In genomic region chr5:33997331-33997983, GRCh38 we compare ENCODE assay signal across 8 cellular contexts. TPM values are rescaled to one million over a fixed set of nuclear protein-coding genes. Genes with fewer than 3 reads are reported as not detected.
A peak's percentile ranks its signal among the peaks of the same experiment; 100 is the strongest.
DNase-seq lines count a peak whose midpoint lies in the region; ATAC-seq and TF ChIP-seq lines count a peak whose summit lies in the region.
"Had no signal": no experiment of that assay in that cellular context is flagged by ENCODE, and none has a peak within 500 bp of the region (broad histone marks: within the 10 kb centered on the region; RNA-seq: fewer than 3 reads in every experiment).

No MANE protein-coding gene starts in this region.

- peaks cover 0 to 54% (median 44%) of the 10 kb centered on the region in 4 donors for H3K4me1 ChIP-seq in liver (ENCODE audit: control insufficient read depth in 4 of 4, insufficient read depth in 4 of 4, low read length in 3 of 4)
- no peaks in the 10 kb centered on the region for H3K4me1 ChIP-seq in thyroid gland

- 20% methylated on average over 6 of the region's 6 CpGs for WGBS in liver
- 41 to 44% methylated on average over 6 of the region's 6 CpGs for WGBS in thyroid gland, 2 donors

- peaks cover 11% of the 10 kb centered on the region for H3K36me3 Mint-ChIP-seq in chondrocyte (ENCODE audit: low read depth)

- H3K27me3 ChIP-seq in liver (ENCODE audit: control insufficient read depth in 4 of 4, insufficient read depth in 4 of 4, low read length in 3 of 4) (no peaks in the 10 kb centered on the region), thyroid gland (no peaks in the 10 kb centered on the region)

- H3K27ac Mint-ChIP-seq in chondrocyte (ENCODE audit: unreplicated experiment), result peak overlapping the region; percentile 84

- H3K27me3 Mint-ChIP-seq in chondrocyte (ENCODE audit: low read depth), result no peaks in the 10 kb centered on the region
- H3K27me3 Mint-ChIP-seq: central memory CD8-positive, alpha-beta T cell had no signal

- peak overlapping the region; percentile 56 to 82 for H3K27ac ChIP-seq in liver (ENCODE audit: low read depth in 1 of 2, low read length in 2 of 2)
- H3K27ac ChIP-seq in thyroid gland, result no peak overlapping the region

- H3K36me3 ChIP-seq in liver (ENCODE audit: control insufficient read depth in 4 of 4, insufficient read depth in 3 of 4, low read depth in 1 of 4, low read length in 3 of 4), result peaks cover 0 to 14% (median 6%) of the 10 kb centered on the region in 4 donors
- H3K36me3 ChIP-seq in thyroid gland, result no peaks in the 10 kb centered on the region

- no peak for TF ChIP-seq POLR2A in thyroid gland (IDR thresholded peaks at IDR 0.05)

- TF ChIP-seq CTCF in chondrocyte (IDR thresholded peaks at IDR 0.05) (peak; percentile 88), liver (IDR thresholded peaks at IDR 0.05; ENCODE audit: low read depth, low read length, missing input control) (peak; percentile 74), thyroid gland (IDR thresholded peaks at IDR 0.05) (peak in 5 of 6 experiments; percentile 28 to 75 (median 66))

- peaks cover 30% of the 10 kb centered on the region for H3K4me1 Mint-ChIP-seq in chondrocyte (ENCODE audit: low read depth)

- peak; percentile 83 for ATAC-seq in GM21529 (IDR thresholded peaks at IDR 0.05; ENCODE audit: unreplicated experiment)

- no peak overlapping the region for H3K9ac ChIP-seq in liver (ENCODE audit: low read depth in 1 of 2, low read length in 2 of 2)

- no peaks in the 10 kb centered on the region for H3K9me3 ChIP-seq in liver (ENCODE audit: control insufficient read depth in 4 of 4, low read length in 3 of 4)
- H3K9me3 ChIP-seq in thyroid gland, result no peaks in the 10 kb centered on the region

- DNase-seq in GF-D8 (lab: John Stamatoyannopoulos, UW), result peak; percentile 28
- peak; percentile 82 for DNase-seq in LHCN-M2 (ENCODE audit: low read depth)
- peak; percentile 68 for DNase-seq in RKO (ENCODE audit: low spot score)
- no peak for DNase-seq in chondrocyte (ENCODE audit: low spot score)
- peak; percentile 73 to 81 for DNase-seq in thyroid gland

- intact Hi-C loops in thyroid gland (cut with DNase I), result loop anchor here (10.0 kb wide), 1 partner anchor 467 kb away; no protein-coding TSS in a partner anchor

- peak; percentile 96 to 98 for TF ChIP-seq RAD21 in liver (IDR thresholded peaks at IDR 0.05)

- no peaks in the 10 kb centered on the region for H3K9me3 Mint-ChIP-seq in chondrocyte (ENCODE audit: low read depth)
- H3K9me3 Mint-ChIP-seq: central memory CD8-positive, alpha-beta T cell had no signal

- H3K4me3 ChIP-seq in liver (ENCODE audit: low read depth in 1 of 3, low read length in 3 of 3), result no peak overlapping the region
- H3K4me3 ChIP-seq in thyroid gland (replicated peaks in 1 of 3), result no peak overlapping the region

- no peak overlapping the region for H3K4me3 Mint-ChIP-seq in chondrocyte (ENCODE audit: unreplicated experiment)
- H3K4me3 Mint-ChIP-seq: central memory CD8-positive, alpha-beta T cell had no signal

TF ChIP-seq in liver, 16 proteins besides CTCF, POLR2A, EP300 and RAD21:
- no peak for TF ChIP-seq FOXA2 (IDR thresholded peaks at IDR 0.05)
- no peak for TF ChIP-seq NR2F2 (IDR thresholded peaks at IDR 0.05)
- peak; percentile 33 for TF ChIP-seq HNF4G (IDR thresholded peaks at IDR 0.05)
- no peak for TF ChIP-seq FOXA1 (IDR thresholded peaks at IDR 0.05)
- peak; percentile 52 for TF ChIP-seq SP1 (IDR thresholded peaks at IDR 0.05)
- TF ChIP-seq YY1 (IDR thresholded peaks at IDR 0.05), result peak; percentile 96
- peak; percentile 23 for TF ChIP-seq ATF3 (IDR thresholded peaks at IDR 0.05)
- peak; percentile 51 to 62 for TF ChIP-seq HNF4A (conservative IDR thresholded peaks at IDR 0.05)
- peak; percentile 44 for TF ChIP-seq MAX (IDR thresholded peaks at IDR 0.05)
- no peak for TF ChIP-seq EGR1 (IDR thresholded peaks at IDR 0.05; ENCODE audit: low read depth in 2 of 2)
- peak in 1 of 2 donors; percentile 72 for TF ChIP-seq GABPA (IDR thresholded peaks at IDR 0.05 in 1 of 2, conservative IDR thresholded peaks at IDR 0.05 in 1 of 2)
- peak; percentile 65 to 70 for TF ChIP-seq RXRA (IDR thresholded peaks at IDR 0.05)
- peak; percentile 11 for TF ChIP-seq REST (IDR thresholded peaks at IDR 0.05)
- TF ChIP-seq JUND (IDR thresholded peaks at IDR 0.05), result peak in 1 of 2 donors; percentile 24
- TF ChIP-seq ZBTB33 (IDR thresholded peaks at IDR 0.05), result peak; percentile 51
- no peak for TF ChIP-seq TAF1 (conservative IDR thresholded peaks at IDR 0.05)

RNA-seq across cellular contexts. Expression of gene AMACR, which starts 10.4 kb away (rescaled TPM):
- total RNA-seq in LHCN-M2 (2014; rRNA removed) (18.3 and 21.0 TPM in 2 replicates), chondrocyte (13.7 to 20.4 TPM (median 15.3 TPM) in 3 replicates), liver (10 to 100 TPM; 15.6 to 48.5 TPM), thyroid gland (10 to 100 TPM; 10.6 to 17.9 (median 13.5) TPM)
- polyA plus RNA-seq in LHCN-M2 (2012), result 11.1 TPM
- 10 to 100 TPM; 27.5 to 35.8 TPM for polyA plus RNA-seq in liver

RNA-seq across cellular contexts. Expression of gene SLC45A2, which starts 13.0 kb away (rescaled TPM):
- total RNA-seq in LHCN-M2 (2014; rRNA removed) (0.19 TPM in 1 of 2 replicates, not detected in the other), chondrocyte (0.12 to 0.51 TPM in 2 of 3 replicates, not detected in the other), liver (1 to 10 TPM in 1 of 2 donors, not detected in 1; 1.3 TPM), thyroid gland (not detected)
- not detected for polyA plus RNA-seq in LHCN-M2 (2012)
- under 1 TPM in 1 of 2 donors, not detected in 1; 0.01 TPM for polyA plus RNA-seq in liver

RNA-seq across cellular contexts. Expression of gene C1QTNF3, which starts 45.6 kb away (rescaled TPM):
- total RNA-seq in LHCN-M2 (2014; rRNA removed) (0.32 and 0.40 TPM in 2 replicates), chondrocyte (1.5 to 2.6 TPM (median 2.1 TPM) in 3 replicates), liver (1 to 10 TPM; 3.1 to 6.2 TPM), thyroid gland (10 to 100 TPM in 1 of 4 donors, 1 to 10 TPM in 3; 6.2 to 12.3 (median 8.8) TPM)
- 0.35 TPM for polyA plus RNA-seq in LHCN-M2 (2012)
- 1 to 10 TPM in 1 of 2 donors, under 1 TPM in 1; 0.81 to 1.8 TPM for polyA plus RNA-seq in liver

Comparison
In these comparisons a context has a peak if more than half of its experiments do, and no peak if none do; other contexts are left out.
1. H3K27ac ChIP-seq: peak in liver (2 of 2); none in thyroid gland (0 of 3).
2. Peak in every context shown above with its lines, with median percentiles within 50 percentile points of each other: CTCF ChIP-seq.